In the genomic region with DNA sequence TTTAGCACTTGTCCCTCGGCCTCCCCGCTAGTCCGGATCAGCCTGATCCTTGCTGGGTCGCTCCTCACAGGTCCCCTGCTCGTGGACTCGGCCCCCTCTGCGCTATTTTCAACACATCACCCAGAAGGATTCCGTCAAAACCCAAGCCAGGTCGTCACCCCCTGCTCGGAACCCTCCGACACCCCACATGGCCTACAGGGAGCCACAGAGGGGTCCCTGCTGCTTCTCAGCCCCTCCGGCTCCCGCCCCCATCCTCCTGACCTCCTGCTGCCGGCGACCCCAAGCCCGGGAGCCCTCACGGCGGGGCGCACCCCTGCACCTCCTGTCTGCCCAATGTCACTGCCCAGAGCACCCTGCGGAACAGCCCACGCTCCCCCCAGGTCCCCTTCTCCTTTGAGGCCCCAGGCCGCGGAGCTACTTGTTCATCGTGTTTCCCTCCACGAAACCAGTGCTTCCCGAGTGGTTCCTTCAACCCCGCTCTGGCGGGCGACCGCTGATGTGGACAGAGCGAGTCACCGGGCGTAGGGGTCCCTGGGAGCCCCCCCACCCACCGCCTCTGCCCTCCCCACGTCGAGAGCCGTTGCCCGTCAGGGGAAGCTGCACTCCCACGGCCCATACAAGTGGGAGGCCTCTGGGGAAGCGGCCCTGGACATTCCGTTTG, we compare ENCODE assay signal across 8 cellular contexts. TPM values are rescaled to one million over a fixed set of nuclear protein-coding genes. Genes with fewer than 3 reads are reported as not detected.
DNase-seq lines count a peak whose midpoint lies in the region; ATAC-seq, FAIRE-seq and TF ChIP-seq lines count a peak whose summit lies in the region.

No MANE protein-coding gene starts in this region.

- H3K4me1 ChIP-seq in HUES48 (ENCODE audit: control insufficient read depth, insufficient read depth, low read length) (peaks cover 29% of the 10 kb centered on the region), HepG2 (ENCODE audit: insufficient read depth, low read length) (peaks cover 40% of the 10 kb centered on the region), smooth muscle cell (ENCODE audit: low read depth) (peaks cover 26% of the 10 kb centered on the region)

- TF ChIP-seq RAD21 in HepG2 (CRISPR knock-in tag; IDR thresholded peaks at IDR 0.05), result no peak

- TF ChIP-seq CTCF in dorsolateral prefrontal cortex (IDR thresholded peaks at IDR 0.05 in 54 of 56, conservative IDR thresholded peaks at IDR 0.05 in 2 of 56; ENCODE audit: low read depth in 1 of 56, partially characterized antibody in 56 of 56) (no peak), HepG2 (CRISPR knock-in tag; IDR thresholded peaks at IDR 0.05) (no peak), smooth muscle cell (IDR thresholded peaks at IDR 0.05; ENCODE audit: borderline replicate concordance, insufficient read depth, poor library complexity, severe bottlenecking) (no peak)

- in situ Hi-C loops in HepG2 (cut with HindIII; ENCODE audit: extremely low pct_ligation_motif_present, low pct_unique_long_range_greater_than_20kb), result no loop called here

- intact Hi-C loops in dorsolateral prefrontal cortex (cut with DNase I), result no loop called here
- intact Hi-C loops in HepG2 (cut with micrococcal nuclease; ENCODE audit: unreplicated experiment), result no loop called here

- no peaks in the 10 kb centered on the region for H3K27me3 ChIP-seq in HUES48 (ENCODE audit: control insufficient read depth, insufficient read depth, low read length)
- no peaks in the 10 kb centered on the region for H3K27me3 ChIP-seq in dorsolateral prefrontal cortex
- H3K27me3 ChIP-seq in HepG2 (ENCODE audit: control insufficient read depth in 1 of 2, insufficient read depth in 2 of 2, low read length in 2 of 2), result no peaks in the 10 kb centered on the region
- H3K27me3 ChIP-seq in smooth muscle cell (ENCODE audit: low read depth), result no peaks in the 10 kb centered on the region

- POLR2A ChIA-PET in HepG2 (lab: Yijun Ruan, JAX), result interaction anchor here (0.6 kb wide), 1 partner anchor 55 kb away, joined by 3 read pairs; no protein-coding TSS in a partner anchor

- H3K36me3 ChIP-seq in HUES48 (ENCODE audit: control insufficient read depth, insufficient read depth, low read length) (peaks cover 4% of the 10 kb centered on the region; the same call in 1 of the 2 replicates), HepG2 (replicated peaks in 1 of 2; ENCODE audit: control insufficient read depth in 1 of 2, insufficient read depth in 2 of 2, low read length in 2 of 2) (no peaks in the 10 kb centered on the region), smooth muscle cell (ENCODE audit: low read depth) (no peaks in the 10 kb centered on the region)

- peaks cover 27% of the 10 kb centered on the region for H3F3A ChIP-seq in smooth muscle cell (ENCODE audit: low read depth)

- TF ChIP-seq EP300 in HepG2 (IDR thresholded peaks at IDR 0.05; ENCODE audit: low read depth in 2 of 2, low read length in 2 of 2) (no peak), HepG2 (CRISPR knock-in tag; IDR thresholded peaks at IDR 0.05; ENCODE audit: borderline replicate concordance) (no peak)

- no peak for DNase-seq in dorsolateral prefrontal cortex
- no peak for DNase-seq in HepG2 (ENCODE audit: low spot score)
- no peak for DNase-seq in smooth muscle cell (lab: John Stamatoyannopoulos, UW; ENCODE audit: unreplicated experiment)
- no peak for DNase-seq in islet precursor cell
- no peak for DNase-seq in NCI-H2227 (lab: John Stamatoyannopoulos, UW; ENCODE audit: unreplicated experiment)

- no peaks in the 10 kb centered on the region for H3K9me3 ChIP-seq in HUES48 (ENCODE audit: control insufficient read depth, insufficient read depth, low read length)
- H3K9me3 ChIP-seq in HepG2 (ENCODE audit: low read length), result no peaks in the 10 kb centered on the region
- H3K9me3 ChIP-seq in smooth muscle cell (replicated peaks; ENCODE audit: low read depth), result no peaks in the 10 kb centered on the region

- H3K9ac ChIP-seq in HUES48 (ENCODE audit: low read depth, low read length) (peak overlapping the region; percentile 58), HepG2 (ENCODE audit: insufficient read depth, low read depth, low read length) (no peak overlapping the region), smooth muscle cell (ENCODE audit: low read depth) (peak overlapping the region; percentile 89)

- H3K27ac ChIP-seq in HUES48 (ENCODE audit: low read depth, low read length), result peak overlapping the region; percentile 86
- H3K27ac ChIP-seq in dorsolateral prefrontal cortex, result peak overlapping the region in 20 of 59 donors; percentile 1 to 83 (median 46)
- H3K27ac ChIP-seq in HepG2 (ENCODE audit: extremely low read length, insufficient read depth, low read length), result no peak overlapping the region
- peak overlapping the region; percentile 79 for H3K27ac ChIP-seq in smooth muscle cell (ENCODE audit: low read depth)

- FAIRE-seq in HepG2 (lab: Jason Lieb, UNC), result no peak

- no peak overlapping the region for H3K4me2 ChIP-seq in HepG2 (ENCODE audit: low read depth, low read length)
- peak overlapping the region; percentile 91 for H3K4me2 ChIP-seq in smooth muscle cell

- no TSS peak for BruUV-seq in HepG2 (replicated peaks; lab: Mats Ljungman, UMichigan)

- H3K4me3 ChIP-seq in HUES48 (ENCODE audit: low read depth, low read length), result peak overlapping the region; percentile 81
- H3K4me3 ChIP-seq in dorsolateral prefrontal cortex, result peak overlapping the region in 53 of 59 donors; percentile 1 to 63 (median 46)
- no peak overlapping the region for H3K4me3 ChIP-seq in HepG2 (replicated peaks in 1 of 3; ENCODE audit: insufficient read depth in 1 of 3, low read depth in 2 of 3, low read length in 3 of 3)
- H3K4me3 ChIP-seq in smooth muscle cell, result peak overlapping the region; percentile 86

- H2AFZ ChIP-seq in HepG2 (ENCODE audit: low read length), result no peak overlapping the region
- peak overlapping the region; percentile 68 for H2AFZ ChIP-seq in smooth muscle cell (ENCODE audit: low read depth)

- WGBS in HepG2 (ENCODE audit: low lambda C conversion rate), result 84% methylated on average over 41 of the region's 41 CpGs
- WGBS in smooth muscle cell (ENCODE audit: low lambda C conversion rate), result 14% methylated on average over 33 of the region's 41 CpGs

- no peak for TF ChIP-seq POLR2A in HepG2 (IDR thresholded peaks at IDR 0.05; ENCODE audit: insufficient read depth in 1 of 2, low read depth in 2 of 2, low read length in 2 of 2)

- CTCF ChIA-PET in HepG2 (lab: Yijun Ruan, JAX; ENCODE audit: low intra/inter-chr PET ratio, low total read pairs), result no interaction called here

- ATAC-seq in HepG2, result no peak
- no peak for ATAC-seq in HG03439 (IDR thresholded peaks at IDR 0.05; ENCODE audit: unreplicated experiment)
- ATAC-seq in HG02973 (IDR thresholded peaks at IDR 0.05; ENCODE audit: unreplicated experiment), result no peak

- H4K20me1 ChIP-seq in HepG2 (ENCODE audit: insufficient read depth, low read length) (no peaks in the 10 kb centered on the region; the same call in 1 of the 2 replicates), smooth muscle cell (ENCODE audit: low read depth) (peaks cover 41% of the 10 kb centered on the region)

- no peaks in the 10 kb centered on the region for H3K79me2 ChIP-seq in HepG2 (ENCODE audit: insufficient read depth, low read length)
- peaks cover 46% of the 10 kb centered on the region for H3K79me2 ChIP-seq in smooth muscle cell (ENCODE audit: low read depth)

RNA-seq across cellular contexts. Expression of a gene that starts 0.6 kb away (rescaled TPM):
- total RNA-seq in dorsolateral prefrontal cortex (100 to 1,000 TPM in 8 of 120 experiments, 10 to 100 TPM in 111, 1 to 10 TPM in 1; 8.1 to 407 (median 27.4) TPM), HepG2 (2016; rRNA removed; fragmentation: Illumina TruSeq; extraction: Trizol) (2.2 and 2.7 TPM in 2 replicates), smooth muscle cell (185 and 198 TPM in 2 replicates)
- 0.79 and 0.91 TPM in 2 replicates for total RNA-seq in HepG2 (2016; cell fraction: cytosol; rRNA removed; fragmentation: Illumina TruSeq; extraction: Trizol; ENCODE audit: low read depth)
- total RNA-seq in HepG2 (2016; cell fraction: insoluble cytoplasmic fraction; rRNA removed; fragmentation: Illumina TruSeq; extraction: Trizol), result 2.5 TPM in 2 replicates
- 1.5 and 2.5 TPM in 2 replicates for total RNA-seq in HepG2 (2016; cell fraction: membrane; rRNA removed; fragmentation: Illumina TruSeq; extraction: Trizol)
- total RNA-seq in HepG2 (2016; cell fraction: nucleus; rRNA removed; fragmentation: Illumina TruSeq; extraction: Trizol), result 1.3 and 1.7 TPM in 2 replicates
- polyA plus RNA-seq in HepG2 (2011; rRNA removed) (0.87 and 1.1 TPM in 2 replicates), smooth muscle cell (993 and 1,109 TPM in 2 replicates)
- polyA plus RNA-seq in HepG2 (2011; cell fraction: cytosol; rRNA removed), result 0.72 and 0.73 TPM in 2 replicates
- 0.59 and 0.69 TPM in 2 replicates for polyA plus RNA-seq in HepG2 (2011; cell fraction: nucleus; rRNA removed)
- polyA plus RNA-seq in HepG2 (2012), result 1.2 and 1.4 TPM in 2 replicates
- 4.6 and 5.7 TPM in 2 replicates for polyA plus RNA-seq in HepG2 (2016; cell fraction: cytosol; fragmentation: Illumina TruSeq; extraction: Trizol; ENCODE audit: low read depth)
- polyA plus RNA-seq in HepG2 (2016; cell fraction: insoluble cytoplasmic fraction; fragmentation: Illumina TruSeq; extraction: Trizol; ENCODE audit: low read depth), result 10.1 and 12.3 TPM in 2 replicates
- polyA plus RNA-seq in HepG2 (2016; cell fraction: membrane; fragmentation: Illumina TruSeq; extraction: Trizol; ENCODE audit: low read depth), result 6.4 and 6.8 TPM in 2 replicates
- 8.9 and 9.0 TPM in 2 replicates for polyA plus RNA-seq in HepG2 (2016; cell fraction: nucleus; fragmentation: Illumina TruSeq; extraction: Trizol; ENCODE audit: insufficient read depth, low read depth)
- polyA minus RNA-seq in HepG2 (2011; rRNA and poly(A)+ RNA removed; ENCODE audit: low replicate concordance), result 0.72 and 4.7 TPM in 2 replicates
- 0.70 and 0.89 TPM in 2 replicates for polyA minus RNA-seq in HepG2 (2011; cell fraction: cytosol; rRNA and poly(A)+ RNA removed)
- polyA minus RNA-seq in HepG2 (2011; cell fraction: nucleus; rRNA and poly(A)+ RNA removed), result 0.39 and 0.75 TPM in 2 replicates

RNA-seq across cellular contexts. Expression of a gene that starts 32.7 kb away (rescaled TPM):
- 1 to 10 TPM in 119 of 120 experiments, under 1 TPM in 1; 0.83 to 9.9 (median 3.3) TPM for total RNA-seq in dorsolateral prefrontal cortex
- total RNA-seq in HepG2 (2016; rRNA removed; fragmentation: Illumina TruSeq; extraction: Trizol), result 53.9 and 60.3 TPM in 2 replicates
- 14.9 and 16.3 TPM in 2 replicates for total RNA-seq in HepG2 (2016; cell fraction: cytosol; rRNA removed; fragmentation: Illumina TruSeq; extraction: Trizol; ENCODE audit: low read depth)
- 49.1 and 52.3 TPM in 2 replicates for total RNA-seq in HepG2 (2016; cell fraction: insoluble cytoplasmic fraction; rRNA removed; fragmentation: Illumina TruSeq; extraction: Trizol)
- 65.6 and 66.2 TPM in 2 replicates for total RNA-seq in HepG2 (2016; cell fraction: membrane; rRNA removed; fragmentation: Illumina TruSeq; extraction: Trizol)
- total RNA-seq in HepG2 (2016; cell fraction: nucleus; rRNA removed; fragmentation: Illumina TruSeq; extraction: Trizol), result 24.2 and 31.3 TPM in 2 replicates
- polyA plus RNA-seq in HepG2 (2011; rRNA removed), result 41.3 and 49.9 TPM in 2 replicates
- polyA plus RNA-seq in HepG2 (2011; cell fraction: cytosol; rRNA removed), result 46.3 and 49.3 TPM in 2 replicates
- polyA plus RNA-seq in HepG2 (2011; cell fraction: nucleus; rRNA removed), result 32.5 and 35.0 TPM in 2 replicates
- 23.6 and 28.9 TPM in 2 replicates for polyA plus RNA-seq in HepG2 (2012)
- 12.4 and 13.0 TPM in 2 replicates for polyA plus RNA-seq in HepG2 (2016; cell fraction: cytosol; fragmentation: Illumina TruSeq; extraction: Trizol; ENCODE audit: low read depth)
- polyA plus RNA-seq in HepG2 (2016; cell fraction: insoluble cytoplasmic fraction; fragmentation: Illumina TruSeq; extraction: Trizol; ENCODE audit: low read depth), result 49.9 and 59.5 TPM in 2 replicates
- 44.7 and 47.8 TPM in 2 replicates for polyA plus RNA-seq in HepG2 (2016; cell fraction: membrane; fragmentation: Illumina TruSeq; extraction: Trizol; ENCODE audit: low read depth)
- 38.6 and 40.7 TPM in 2 replicates for polyA plus RNA-seq in HepG2 (2016; cell fraction: nucleus; fragmentation: Illumina TruSeq; extraction: Trizol; ENCODE audit: insufficient read depth, low read depth)
- 14.1 and 93.1 TPM in 2 replicates for polyA minus RNA-seq in HepG2 (2011; rRNA and poly(A)+ RNA removed; ENCODE audit: low replicate concordance)
- polyA minus RNA-seq in HepG2 (2011; cell fraction: cytosol; rRNA and poly(A)+ RNA removed), result 38.7 and 42.5 TPM in 2 replicates
- 19.2 and 22.9 TPM in 2 replicates for polyA minus RNA-seq in HepG2 (2011; cell fraction: nucleus; rRNA and poly(A)+ RNA removed)
- 14.5 and 20.3 TPM in 2 replicates for total RNA-seq in smooth muscle cell
- 18.1 and 21.5 TPM in 2 replicates for polyA plus RNA-seq in smooth muscle cell

Comparison
In these comparisons a context has a peak if more than half of its experiments do, and no peak if none do; other contexts are left out.
1. H3K4me3 ChIP-seq: peak in HUES48 (single experiment), dorsolateral prefrontal cortex (53 of 59) and smooth muscle cell (single experiment); none in HepG2 (0 of 3).